ENCODE assay signal across 8 cellular contexts in genomic region chr22:30968924-30969531, GRCh38. TPM values are rescaled to one million over a fixed set of nuclear protein-coding genes. Genes with fewer than 3 reads are reported as not detected.
DNase-seq lines count a peak whose midpoint lies in the region; ATAC-seq, FAIRE-seq and TF ChIP-seq lines count a peak whose summit lies in the region.

TUG1 (plus strand) TSS chr22:30969265.

- intact Hi-C loops in colonic mucosa (cut with DNase I), result loop anchor here (5.0 kb wide), 1 partner anchor 113 kb away; the partner anchor contains the start of gene SMTN

- peaks cover 8% of the 10 kb centered on the region for H3K4me1 ChIP-seq in colonic mucosa

- H3K9ac ChIP-seq in colonic mucosa (ENCODE audit: low read depth in 2 of 2, low read length in 2 of 2), result peak within 1 kb of the TSS; percentile 71 to 79

- TF ChIP-seq CTCF in colonic mucosa (IDR thresholded peaks at IDR 0.05), result no peak

- ATAC-seq in HG03457 (IDR thresholded peaks at IDR 0.05; ENCODE audit: unreplicated experiment), result peak; percentile 56

- H3K27ac ChIP-seq in colonic mucosa, result peak within 1 kb of the TSS; percentile 91

- peak within 1 kb of the TSS; percentile 68 for H3K4me3 ChIP-seq in colonic mucosa

- no peaks in the 10 kb centered on the region for H3K27me3 ChIP-seq in colonic mucosa

- peaks cover 8% of the 10 kb centered on the region for H3K36me3 ChIP-seq in colonic mucosa

- peaks cover 4% of the 10 kb centered on the region for H3K9me3 ChIP-seq in colonic mucosa

- DNase-seq in Ammon's horn (ENCODE audit: low spot score) (peak; percentile 99), GM19239 (ENCODE audit: insufficient read length, low spot score) (peak; percentile 99), NCI-H524 treated with DMSO at 0.1 percent for 48 hours (lab: John Stamatoyannopoulos, UW) (peak; percentile 84), colonic mucosa (peak; percentile 98), kidney tubule cell (ENCODE audit: low spot score) (peak; percentile 98)
- DNase-seq in activated CD4-positive, alpha-beta T cell treated with anti-CD3 and anti-CD28 coated beads for 48 hours, result peak; percentile 98
- DNase-seq in stimulated activated CD4-positive, alpha-beta T cell treated with anti-CD3 and anti-CD28 coated beads, Interleukin-1b, Interleukin-23, amount 100 ng/mL, for 24 hours (ENCODE audit: low read depth in 4 of 4, low spot score in 1 of 4), result peak; percentile 85 to 96 (median 94)

- FAIRE-seq in GM19239 (lab: Jason Lieb, UNC), result peak; percentile 93

RNA-seq across cellular contexts. Expression of gene TUG1, which starts in this region (rescaled TPM):
- total RNA-seq in colonic mucosa, result 10 to 100 TPM; 63.0 to 66.6 TPM

Comparison
In these comparisons a context has a peak if more than half of its experiments do, and no peak if none do; other contexts are left out.
1. Peak in every context shown above with its lines: DNase-seq, ATAC-seq, H3K4me3 ChIP-seq and H3K27ac ChIP-seq.